In the genomic region with DNA sequence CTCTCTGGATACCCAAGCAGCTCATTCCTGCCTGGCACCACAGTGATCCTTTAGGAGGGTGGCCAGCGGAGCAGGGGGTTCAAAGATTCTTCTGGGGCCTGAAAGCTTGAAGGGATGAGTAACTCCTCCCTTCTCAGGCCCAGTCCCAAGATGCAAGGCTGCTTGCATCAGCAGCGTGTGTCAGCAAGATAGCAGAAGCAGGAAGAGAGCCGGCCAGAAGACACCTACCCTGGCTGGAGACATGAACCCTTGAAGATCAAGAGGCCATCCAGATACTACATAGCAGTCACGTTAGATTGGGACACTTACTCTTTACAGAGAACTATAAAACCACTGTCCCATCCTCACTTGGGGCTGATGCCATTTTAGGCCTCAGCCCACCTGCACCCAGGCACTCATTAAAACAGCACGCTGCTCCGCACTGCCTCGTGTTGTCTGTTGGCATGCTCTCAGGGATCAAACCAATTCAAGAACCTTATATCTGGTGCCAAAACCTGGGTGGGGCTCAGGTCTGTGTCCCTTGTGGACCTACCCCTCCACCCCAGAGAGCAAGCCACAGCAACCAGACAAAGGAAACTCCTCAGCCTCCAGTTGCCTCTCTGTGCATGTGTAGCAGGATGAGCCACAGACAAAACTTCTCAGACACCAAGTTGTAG, we compare ENCODE assay signal across 17 cellular contexts. TPM values are rescaled to one million over a fixed set of nuclear protein-coding genes. Genes with fewer than 3 reads are reported as not detected.
DNase-seq lines count a peak whose midpoint lies in the region; ATAC-seq, FAIRE-seq and TF ChIP-seq lines count a peak whose summit lies in the region.
"Had no signal": no experiment of that assay in that cellular context is flagged by ENCODE, and none has a peak within 500 bp of the region (broad histone marks: within the 10 kb centered on the region; RNA-seq: fewer than 3 reads in every experiment).

No MANE protein-coding gene starts in this region.

- in situ Hi-C loops in transverse colon (cut with MboI; ENCODE audit: low pct_ligation_motif_present in 1 of 4, low pct_unique_long_range_greater_than_20kb in 1 of 4, low sequenced_read_pairs in 3 of 4) = no loop called here

- TF ChIP-seq EP300 in transverse colon (IDR thresholded peaks at IDR 0.05; ENCODE audit: low read depth) = no peak

- 47 to 67% methylated on average over 1 to 3 of the region's 7 CpGs for WGBS in transverse colon (ENCODE audit: low coverage in 1 of 2), 2 donors

- H3K4me1 ChIP-seq in transverse colon = peaks cover 0 to 21% (median 0%) of the 10 kb centered on the region in 4 donors
- H3K4me1 ChIP-seq: left ventricle myocardium inferior, uterus had no signal

- ATAC-seq in GM19035 (IDR thresholded peaks at IDR 0.05; ENCODE audit: unreplicated experiment) (peak; percentile 51), HG02610 (IDR thresholded peaks at IDR 0.05; ENCODE audit: unreplicated experiment) (peak; percentile 45), HG03432 (IDR thresholded peaks at IDR 0.05; ENCODE audit: unreplicated experiment) (peak; percentile 52), esophagus mucosa (no peak)
- ATAC-seq: natural killer cell, SK-N-SH treated with all-trans-retinoic acid at 6 μM for 48 hours had no signal

- DNase-seq in transverse colon (peak; percentile 10), retina (no peak), urothelium cell line (ENCODE audit: low spot score) (no peak)
- DNase-seq: activated naive CD4-positive, alpha-beta T cell treated with Interleukin-2 at 50 U/mL for 16 hours; CD4-positive, alpha-beta T cell; left ventricle myocardium inferior; natural killer cell; NCI-H1048; NCI-H446; stimulated activated CD4-positive, alpha-beta T cell treated with anti-CD3 and anti-CD28 coated beads, Interleukin-2, amount 100 ng/mL, for 48 hours; uterus had no signal

- intact Hi-C loops in transverse colon (cut with DNase I; ENCODE audit: low total_unique reads) = no loop called here

- no peaks in the 10 kb centered on the region for H3K27me3 ChIP-seq in transverse colon
- H3K27me3 ChIP-seq: uterus had no signal

- peak overlapping the region in 3 of 4 donors; percentile 9 to 62 (median 30) for H3K27ac ChIP-seq in transverse colon
- H3K27ac ChIP-seq: left ventricle myocardium inferior, uterus had no signal

- no peak overlapping the region for H3K4me3 ChIP-seq in transverse colon
- H3K4me3 ChIP-seq: left ventricle myocardium inferior, uterus had no signal

- H3K9me3 ChIP-seq in transverse colon = no peaks in the 10 kb centered on the region
- H3K9me3 ChIP-seq: left ventricle myocardium inferior, uterus had no signal

- no peak for TF ChIP-seq POLR2A in transverse colon (IDR thresholded peaks at IDR 0.05)

- no peak for TF ChIP-seq CTCF in transverse colon (IDR thresholded peaks at IDR 0.05)

- no peak for FAIRE-seq in urothelium cell line (lab: Jason Lieb, UNC)
- FAIRE-seq: HepG2 had no signal

- H3K36me3 ChIP-seq in transverse colon = no peaks in the 10 kb centered on the region
- H3K36me3 ChIP-seq: left ventricle myocardium inferior, uterus had no signal

RNA-seq across cellular contexts. Expression of gene UGT2B17, which starts 6.5 kb away (rescaled TPM):
- total RNA-seq in transverse colon = 1,000 to 10,000 TPM in 1 of 4 donors, 100 to 1,000 TPM in 2, not detected in 1; 171 to 1,753 (median 346) TPM
- 0.20 TPM for total RNA-seq in esophagus mucosa
- total RNA-seq: CD4-positive, alpha-beta T cell; HepG2; left ventricle myocardium inferior had no signal
